20 cellular contexts compared by ENCODE assay signal in the genomic region with DNA sequence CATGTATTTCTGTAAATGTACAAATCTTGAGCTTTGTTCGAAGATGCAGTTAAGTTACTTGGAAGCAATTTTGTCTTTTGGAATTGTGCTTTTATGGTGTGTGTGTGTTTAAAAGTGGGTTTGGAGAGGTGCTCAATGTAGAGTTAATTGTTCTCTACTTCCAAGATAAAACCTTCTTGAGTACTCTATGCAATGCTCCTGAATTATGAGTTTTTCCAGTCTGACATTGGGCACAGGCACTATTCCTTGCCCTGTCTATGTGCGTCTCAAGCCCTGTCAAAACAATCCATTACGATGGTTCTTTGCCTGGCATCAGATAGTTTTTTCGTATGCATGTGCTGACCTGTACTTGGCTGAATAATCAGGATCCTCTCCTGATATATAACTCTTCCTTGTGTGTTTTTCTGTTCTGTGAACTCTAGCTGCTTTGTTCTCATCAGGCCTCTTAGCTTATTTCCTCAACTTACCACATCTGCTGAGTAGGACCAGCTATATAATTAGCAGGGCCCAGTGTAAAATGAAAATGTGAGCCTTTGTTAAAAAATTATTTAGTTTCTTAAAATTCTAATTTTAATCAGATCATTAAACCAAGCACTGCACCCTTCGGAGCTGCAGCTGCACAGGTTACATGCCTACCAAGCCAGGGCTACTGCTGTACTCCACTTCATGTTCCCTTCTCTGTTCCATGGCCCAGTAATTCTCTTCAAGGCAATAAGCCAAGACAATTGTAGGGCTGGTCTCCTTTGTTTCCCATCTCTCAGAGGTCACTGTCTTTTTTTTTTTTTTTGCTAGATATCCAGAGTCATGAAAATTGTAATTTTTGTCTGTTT.
DNase-seq lines count a peak whose midpoint lies in the region; ATAC-seq and TF ChIP-seq lines count a peak whose summit lies in the region.
"Had no signal": no experiment of that assay in that cellular context is flagged by ENCODE, and none has a peak within 500 bp of the region (broad histone marks: within the 10 kb centered on the region; RNA-seq: fewer than 3 reads in every experiment).

No MANE protein-coding gene starts in this region.

- DNase-seq in activated naive CD4-positive, alpha-beta T cell treated with anti-CD3 and anti-CD28 coated beads, Interleukin-2, amount 50 U/mL, for 16 hours = no peak
- DNase-seq in T-helper 17 cell (no peak), left lobe of liver (ENCODE audit: low spot score) (no peak), upper lobe of right lung (no peak), erythroblast (lab: John Stamatoyannopoulos, UW) (no peak), NCI-H1930 (lab: John Stamatoyannopoulos, UW) (no peak), hippocampal formation (lab: John Stamatoyannopoulos, UW) (no peak)
- DNase-seq: activated CD4-positive, alpha-beta T cell treated with anti-CD3 and anti-CD28 coated beads, Interleukin-2, amount 50 U/mL, for 48 hours; activated T-cell treated with anti-CD3 and anti-CD28 coated beads, Interleukin-2, amount 50 U/mL, for 72 hours; adrenal gland; cerebellar nuclear complex; GDM1; midbrain; NCI-H226; ovary; SIG-M5; thyroid gland had no signal

- H3K4me3 Mint-ChIP-seq in activated naive CD4-positive, alpha-beta T cell treated with anti-CD3 and anti-CD28 coated beads, Interleukin-2, amount 50 U/mL, for 24 hours = peak overlapping the region; percentile 51
- no peak overlapping the region for H3K4me3 Mint-ChIP-seq in T-helper 17 cell
- H3K4me3 Mint-ChIP-seq: activated T-cell treated with anti-CD3 and anti-CD28 coated beads, Interleukin-2, amount 50 U/mL, for 72 hours had no signal

- H3K9me3 ChIP-seq in T-helper 17 cell (ENCODE audit: control insufficient read depth, low read length, poor library complexity, severe bottlenecking) (no peaks in the 10 kb centered on the region), upper lobe of right lung (peaks cover 8% of the 10 kb centered on the region)
- H3K9me3 ChIP-seq: ovary, thyroid gland had no signal

- peaks cover 18% of the 10 kb centered on the region for H3K4me1 ChIP-seq in upper lobe of right lung

- H3K27ac ChIP-seq in upper lobe of right lung = no peak overlapping the region
- H3K27ac ChIP-seq: adrenal gland, ovary had no signal

- no peaks in the 10 kb centered on the region for H3K27me3 Mint-ChIP-seq in activated naive CD4-positive, alpha-beta T cell treated with anti-CD3 and anti-CD28 coated beads, Interleukin-2, amount 50 U/mL, for 24 hours
- no peaks in the 10 kb centered on the region for H3K27me3 Mint-ChIP-seq in T-helper 17 cell

- H3K4me1 Mint-ChIP-seq in activated naive CD4-positive, alpha-beta T cell treated with anti-CD3 and anti-CD28 coated beads, Interleukin-2, amount 50 U/mL, for 24 hours = peaks cover 67% of the 10 kb centered on the region
- H3K4me1 Mint-ChIP-seq in T-helper 17 cell = peaks cover 46% of the 10 kb centered on the region

- peaks cover 11% of the 10 kb centered on the region for H3K36me3 Mint-ChIP-seq in activated naive CD4-positive, alpha-beta T cell treated with anti-CD3 and anti-CD28 coated beads, Interleukin-2, amount 50 U/mL, for 24 hours
- H3K36me3 Mint-ChIP-seq in T-helper 17 cell (ENCODE audit: low read depth) = peaks cover 2% of the 10 kb centered on the region

- H3K4me3 ChIP-seq in upper lobe of right lung = no peak overlapping the region
- H3K4me3 ChIP-seq: adrenal gland, ovary, smooth muscle cell, thyroid gland had no signal

- no peaks in the 10 kb centered on the region for H3K36me3 ChIP-seq in upper lobe of right lung
- H3K36me3 ChIP-seq: adrenal gland, ovary, thyroid gland had no signal

- TF ChIP-seq POLR2A in erythroblast (IDR thresholded peaks at IDR 0.05; ENCODE audit: low read length) = no peak

- ATAC-seq in T-helper 17 cell (no peak), left lobe of liver (peak; percentile 56), upper lobe of right lung (peak; percentile 41)
- ATAC-seq: activated T-cell treated with anti-CD3 and anti-CD28 coated beads, Interleukin-2, amount 50 U/mL, for 72 hours; HCT116 had no signal

- H3K27ac Mint-ChIP-seq in activated naive CD4-positive, alpha-beta T cell treated with anti-CD3 and anti-CD28 coated beads, Interleukin-2, amount 50 U/mL, for 24 hours = peak overlapping the region; percentile 35
- peak overlapping the region; percentile 72 for H3K27ac Mint-ChIP-seq in T-helper 17 cell
- H3K27ac Mint-ChIP-seq: activated T-cell treated with anti-CD3 and anti-CD28 coated beads, Interleukin-2, amount 50 U/mL, for 72 hours had no signal

- no peak for TF ChIP-seq CTCF in upper lobe of right lung (IDR thresholded peaks at IDR 0.05)

- H3K27me3 ChIP-seq in upper lobe of right lung = no peaks in the 10 kb centered on the region
- H3K27me3 ChIP-seq: adrenal gland, ovary, thyroid gland had no signal

- intact Hi-C loops in upper lobe of right lung (cut with DNase I) = no loop called here

- peaks cover 3% of the 10 kb centered on the region for H3K9me3 Mint-ChIP-seq in activated naive CD4-positive, alpha-beta T cell treated with anti-CD3 and anti-CD28 coated beads, Interleukin-2, amount 50 U/mL, for 24 hours
